Comparison of ENCODE assay signal across 8 cellular contexts in genomic region chr11:128291835-128292234, GRCh38.
DNase-seq lines count a peak whose midpoint lies in the region; ATAC-seq, FAIRE-seq and TF ChIP-seq lines count a peak whose summit lies in the region.

No MANE protein-coding gene starts in this region.

- no peaks in the 10 kb centered on the region for H3K36me3 ChIP-seq in small intestine (ENCODE audit: control insufficient read depth in 2 of 2, insufficient read depth in 2 of 2, low read length in 2 of 2)
- no peaks in the 10 kb centered on the region for H3K36me3 ChIP-seq in neural progenitor cell

- H3K4me3 ChIP-seq in small intestine (ENCODE audit: low read depth in 1 of 2, low read length in 2 of 2) = no peak overlapping the region
- no peak overlapping the region for H3K4me3 ChIP-seq in neural progenitor cell

- no peak overlapping the region for H3K4me2 ChIP-seq in neural progenitor cell

- H3K27me3 Mint-ChIP-seq in Calu3 (ENCODE audit: unreplicated experiment) = no peaks in the 10 kb centered on the region
- no peaks in the 10 kb centered on the region for H3K27me3 Mint-ChIP-seq in T-helper 2 cell treated with Interferon-gamma antibody and Interleukin-4, amounts not matched to agents 5 μg/mL and 100 μg/mL, for 36 hours (ENCODE audit: low read depth)
- H3K27me3 Mint-ChIP-seq in neural progenitor cell (ENCODE audit: insufficient read depth, low read depth) = peaks cover 5% of the 10 kb centered on the region

- peak; percentile 6 for DNase-seq in Calu3
- peak; percentile 66 for DNase-seq in T-helper 2 cell treated with Interferon-gamma antibody and Interleukin-4, amounts not matched to agents 5 μg/mL and 100 μg/mL, for 36 hours (ENCODE audit: low spot score)
- peak; percentile 65 for DNase-seq in activated naive CD4-positive, alpha-beta T cell treated with anti-CD3 and anti-CD28 coated beads, Interleukin-2, amount 50 U/mL, for 16 hours
- DNase-seq in small intestine = peak; percentile 72
- DNase-seq in neural progenitor cell (ENCODE audit: low spot score) = no peak
- no peak for DNase-seq in NCI-H748 (lab: John Stamatoyannopoulos, UW; ENCODE audit: unreplicated experiment)
- DNase-seq in NCI-H345 (lab: John Stamatoyannopoulos, UW) = no peak

- TF ChIP-seq CTCF in Calu3 (IDR thresholded peaks at IDR 0.05; ENCODE audit: unreplicated experiment) (no peak), neural progenitor cell (IDR thresholded peaks at IDR 0.05) (no peak)

- no peak for ATAC-seq in HG02981 (IDR thresholded peaks at IDR 0.05; ENCODE audit: unreplicated experiment)

- H3K27me3 ChIP-seq in small intestine (ENCODE audit: control insufficient read depth in 2 of 2, insufficient read depth in 2 of 2, low read length in 2 of 2) = no peaks in the 10 kb centered on the region
- no peaks in the 10 kb centered on the region for H3K27me3 ChIP-seq in neural progenitor cell

- WGBS in small intestine, 3 donors = 22 to 49% (median 30%) methylated on average over 7 of the region's 7 CpGs

- peaks cover 30% of the 10 kb centered on the region for H3K4me1 Mint-ChIP-seq in Calu3 (ENCODE audit: low read depth, unreplicated experiment)
- peaks cover 84% of the 10 kb centered on the region for H3K4me1 Mint-ChIP-seq in T-helper 2 cell treated with Interferon-gamma antibody and Interleukin-4, amounts not matched to agents 5 μg/mL and 100 μg/mL, for 36 hours (ENCODE audit: low read depth)
- H3K4me1 Mint-ChIP-seq in neural progenitor cell = peaks cover 9% of the 10 kb centered on the region

- intact Hi-C loops in Calu3 (cut with micrococcal nuclease; ENCODE audit: unreplicated experiment) = loop anchor here (2.0 to 10.0 kb wide), 5 partner anchors 81 to 543 kb away; no protein-coding TSS in a partner anchor

- no peak for FAIRE-seq in small intestine (lab: Jason Lieb, UNC)

- H3K9ac ChIP-seq in neural progenitor cell = no peak overlapping the region

- H3K9me3 Mint-ChIP-seq in Calu3 (ENCODE audit: low read depth, unreplicated experiment) = no peaks in the 10 kb centered on the region
- H3K9me3 Mint-ChIP-seq in T-helper 2 cell treated with Interferon-gamma antibody and Interleukin-4, amounts not matched to agents 5 μg/mL and 100 μg/mL, for 36 hours = peaks cover 10% of the 10 kb centered on the region
- no peaks in the 10 kb centered on the region for H3K9me3 Mint-ChIP-seq in neural progenitor cell

- H3K27ac ChIP-seq in small intestine (ENCODE audit: low read depth in 1 of 2, low read length in 1 of 2) (peak overlapping the region in 1 of 2 donors; percentile 96), neural progenitor cell (no peak overlapping the region)

- H2AFZ ChIP-seq in neural progenitor cell (replicated peaks) = no peak overlapping the region

- peaks cover 0 to 30% of the 10 kb centered on the region in 2 donors for H3K4me1 ChIP-seq in small intestine (ENCODE audit: control insufficient read depth in 2 of 2, insufficient read depth in 1 of 2, low read depth in 1 of 2, low read length in 1 of 2)
- no peaks in the 10 kb centered on the region for H3K4me1 ChIP-seq in neural progenitor cell

- BruUV-seq in Calu3 (replicated peaks; lab: Mats Ljungman, UMichigan) = no TSS peak

- no peaks in the 10 kb centered on the region for H3K36me3 Mint-ChIP-seq in Calu3 (ENCODE audit: insufficient read depth, unreplicated experiment)
- peaks cover 27% of the 10 kb centered on the region for H3K36me3 Mint-ChIP-seq in T-helper 2 cell treated with Interferon-gamma antibody and Interleukin-4, amounts not matched to agents 5 μg/mL and 100 μg/mL, for 36 hours (ENCODE audit: low read depth)
- peaks cover 3% of the 10 kb centered on the region for H3K36me3 Mint-ChIP-seq in neural progenitor cell

- no peaks in the 10 kb centered on the region for H3K79me2 ChIP-seq in neural progenitor cell (ENCODE audit: low read depth)

- H3K9me3 ChIP-seq in small intestine (ENCODE audit: control insufficient read depth, low read depth) (no peaks in the 10 kb centered on the region), neural progenitor cell (ENCODE audit: low read depth) (no peaks in the 10 kb centered on the region)

- CTCF ChIA-PET in Calu3 (lab: Charles Lee) = interaction anchor here (2.1 to 2.2 kb wide), 2 partner anchors 120 to 176 kb away, joined by 5 to 8 read pairs; no protein-coding TSS in a partner anchor

- H3F3A ChIP-seq in neural progenitor cell (ENCODE audit: low read depth) = no peaks in the 10 kb centered on the region

- H4K20me1 ChIP-seq in neural progenitor cell (ENCODE audit: low read depth) = no peaks in the 10 kb centered on the region

- no peak overlapping the region for H3K4me3 Mint-ChIP-seq in Calu3 (ENCODE audit: low read depth, unreplicated experiment)
- H3K4me3 Mint-ChIP-seq in T-helper 2 cell treated with Interferon-gamma antibody and Interleukin-4, amounts not matched to agents 5 μg/mL and 100 μg/mL, for 36 hours = peak overlapping the region; percentile 90
- H3K4me3 Mint-ChIP-seq in neural progenitor cell = no peak overlapping the region

- H3K27ac Mint-ChIP-seq in Calu3 (ENCODE audit: unreplicated experiment) = peak overlapping the region; percentile 55
- peak overlapping the region; percentile 95 for H3K27ac Mint-ChIP-seq in T-helper 2 cell treated with Interferon-gamma antibody and Interleukin-4, amounts not matched to agents 5 μg/mL and 100 μg/mL, for 36 hours
- H3K27ac Mint-ChIP-seq in neural progenitor cell = no peak overlapping the region

Comparison
In these comparisons a context has a peak if more than half of its experiments do, and no peak if none do; other contexts are left out.
1. DNase-seq: peak in Calu3 (single experiment), T-helper 2 cell treated with Interferon-gamma antibody and Interleukin-4, amounts not matched to agents 5 μg/mL and 100 μg/mL, for 36 hours (single experiment), activated naive CD4-positive, alpha-beta T cell treated with anti-CD3 and anti-CD28 coated beads, Interleukin-2, amount 50 U/mL, for 16 hours (single experiment) and small intestine (single experiment); none in neural progenitor cell (single experiment), NCI-H748 (single experiment) and NCI-H345 (single experiment).